In the genomic region with DNA sequence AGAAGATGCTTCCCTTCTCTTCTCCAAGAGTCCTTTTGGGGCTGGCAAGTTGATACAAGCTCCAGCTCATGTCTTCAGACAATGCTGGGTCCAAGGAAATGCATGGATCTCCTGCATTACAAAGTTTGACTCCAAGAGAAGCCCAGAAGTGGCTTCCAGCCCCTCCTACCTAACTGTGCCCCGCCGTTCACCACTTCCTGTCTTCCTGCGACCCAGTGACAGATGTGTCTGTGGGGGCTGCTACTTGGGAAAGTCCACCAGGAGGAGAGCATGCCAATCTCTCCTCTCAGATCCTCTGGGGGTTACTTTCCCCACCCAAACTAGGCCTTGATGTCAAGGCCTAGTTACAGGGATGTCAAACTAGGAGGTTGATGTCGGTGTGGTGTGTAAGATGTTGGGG, we compare ENCODE assay signal across 21 cellular contexts.
DNase-seq lines count a peak whose midpoint lies in the region; ATAC-seq lines count a peak whose summit lies in the region.
"Had no signal": no experiment of that assay in that cellular context is flagged by ENCODE, and none has a peak within 500 bp of the region (broad histone marks: within the 10 kb centered on the region; RNA-seq: fewer than 3 reads in every experiment).

No MANE protein-coding gene starts in this region.

- H3K4me3 Mint-ChIP-seq in activated CD4-positive, alpha-beta memory T cell treated with anti-CD3 and anti-CD28 coated beads, Interleukin-2, amount 10 ng/mL, durations not matched to agents 7 days and 5 days: peak overlapping the region; percentile 93
- peak overlapping the region; percentile 69 for H3K4me3 Mint-ChIP-seq in stimulated activated effector memory CD8-positive, alpha-beta T cell treated with anti-CD3 and anti-CD28 coated beads, Interleukin-12 subunit alpha, Interleukin-12 subunit beta, amount 100 ng/mL, for 72 hours

- H3K27ac Mint-ChIP-seq in activated CD4-positive, alpha-beta memory T cell treated with anti-CD3 and anti-CD28 coated beads, Interleukin-2, amount 10 ng/mL, durations not matched to agents 7 days and 5 days: peak overlapping the region; percentile 97
- H3K27ac Mint-ChIP-seq in stimulated activated effector memory CD8-positive, alpha-beta T cell treated with anti-CD3 and anti-CD28 coated beads, Interleukin-12 subunit alpha, Interleukin-12 subunit beta, amount 100 ng/mL, for 72 hours: peak overlapping the region; percentile 80

- peaks cover 43% of the 10 kb centered on the region for H3K36me3 Mint-ChIP-seq in activated CD4-positive, alpha-beta memory T cell treated with anti-CD3 and anti-CD28 coated beads, Interleukin-2, amount 10 ng/mL, durations not matched to agents 7 days and 5 days (ENCODE audit: low read depth)
- peaks cover 6% of the 10 kb centered on the region for H3K36me3 Mint-ChIP-seq in stimulated activated effector memory CD8-positive, alpha-beta T cell treated with anti-CD3 and anti-CD28 coated beads, Interleukin-12 subunit alpha, Interleukin-12 subunit beta, amount 100 ng/mL, for 72 hours
- H3K36me3 Mint-ChIP-seq: immature natural killer cell had no signal

- in situ Hi-C loops in KBM-7 (cut with MboI; ENCODE audit: low pct_unique_long_range_greater_than_20kb, low sequenced_read_pairs): loop anchor here (25.0 kb wide), 1 partner anchor 236 kb away; the partner anchor contains the start of gene FAM98B

- no peak for ATAC-seq in stimulated activated effector memory CD8-positive, alpha-beta T cell treated with anti-CD3 and anti-CD28 coated beads, Interleukin-12 subunit alpha, Interleukin-12 subunit beta, amount 100 ng/mL, for 72 hours
- ATAC-seq: HCT116, psoas muscle, SK-N-SH treated with all-trans-retinoic acid at 6 μM for 48 hours had no signal

- POLR2A ChIA-PET in activated CD4-positive, alpha-beta memory T cell treated with anti-CD3 and anti-CD28 coated beads, Interleukin-2, amount 10 ng/mL, durations not matched to agents 7 days and 5 days (lab: Charles Lee): interaction anchor here (0.7 to 18.4 kb wide), 12 partner anchors 12 to 258 kb away, joined by 3 to 1063 read pairs (median 29); partner anchors contain the start of genes FAM98B and RASGRP1

- peak; percentile 19 for DNase-seq in stimulated activated CD4-positive, alpha-beta T cell treated with anti-CD3 and anti-CD28 coated beads, Interleukin-4, amount 100 ng/mL, for 24 hours
- no peak for DNase-seq in stimulated activated CD4-positive, alpha-beta T cell treated with anti-CD3 and anti-CD28 coated beads, Interleukin-1b, Interleukin-23, amount 100 ng/mL, for 48 hours
- DNase-seq in KBM-7 (peak; percentile 61), NOMO-1 treated with dmso at 0.1 percent for 144 hours (lab: John Stamatoyannopoulos, UW; ENCODE audit: unreplicated experiment) (no peak), NCI-H446 treated with DMSO at 0.1 percent for 48 hours (lab: John Stamatoyannopoulos, UW) (no peak), nucleus accumbens (lab: John Stamatoyannopoulos, UW) (no peak)
- DNase-seq in activated CD4-positive, alpha-beta memory T cell treated with anti-CD3 and anti-CD28 coated beads, Interleukin-2, amount 10 ng/mL, durations not matched to agents 7 days and 5 days: peak; percentile 44
- peak in 1 of 2 donors; percentile 57 for DNase-seq in stimulated activated effector memory CD8-positive, alpha-beta T cell treated with anti-CD3 and anti-CD28 coated beads, Interleukin-12 subunit alpha, Interleukin-12 subunit beta, amount 100 ng/mL, for 72 hours (ENCODE audit: low spot score in 2 of 2)
- DNase-seq: activated CD4-positive, alpha-beta T cell treated with anti-CD3 and anti-CD28 coated beads for 1 hour; central memory CD4-positive, alpha-beta T cell; foreskin fibroblast; immature natural killer cell; left ventricle myocardium inferior; NCI-H1048; NCI-H2029; psoas muscle; RPMI8226; small intestine; stimulated activated CD4-positive, alpha-beta T cell treated with anti-CD3 and anti-CD28 coated beads, Interleukin-4, amount 100 ng/mL, for 4 hours had no signal

- no peaks in the 10 kb centered on the region for H3K27me3 Mint-ChIP-seq in activated CD4-positive, alpha-beta memory T cell treated with anti-CD3 and anti-CD28 coated beads, Interleukin-2, amount 10 ng/mL, durations not matched to agents 7 days and 5 days

- H3K9me3 Mint-ChIP-seq in activated CD4-positive, alpha-beta memory T cell treated with anti-CD3 and anti-CD28 coated beads, Interleukin-2, amount 10 ng/mL, durations not matched to agents 7 days and 5 days: peaks cover 4% of the 10 kb centered on the region
- H3K9me3 Mint-ChIP-seq in stimulated activated effector memory CD8-positive, alpha-beta T cell treated with anti-CD3 and anti-CD28 coated beads, Interleukin-12 subunit alpha, Interleukin-12 subunit beta, amount 100 ng/mL, for 72 hours: peaks cover 2% of the 10 kb centered on the region
- H3K9me3 Mint-ChIP-seq: immature natural killer cell had no signal

- CTCF ChIA-PET in activated CD4-positive, alpha-beta memory T cell treated with anti-CD3 and anti-CD28 coated beads, Interleukin-2, amount 10 ng/mL, durations not matched to agents 7 days and 5 days (lab: Charles Lee): interaction anchor here (0.6 to 20.0 kb wide), 18 partner anchors 8 to 886 kb away, joined by 3 to 731 read pairs (median 18); partner anchors contain the start of genes FAM98B and RASGRP1

- peaks cover 80% of the 10 kb centered on the region for H3K4me1 Mint-ChIP-seq in activated CD4-positive, alpha-beta memory T cell treated with anti-CD3 and anti-CD28 coated beads, Interleukin-2, amount 10 ng/mL, durations not matched to agents 7 days and 5 days
- peaks cover 67% of the 10 kb centered on the region for H3K4me1 Mint-ChIP-seq in stimulated activated effector memory CD8-positive, alpha-beta T cell treated with anti-CD3 and anti-CD28 coated beads, Interleukin-12 subunit alpha, Interleukin-12 subunit beta, amount 100 ng/mL, for 72 hours

Comparison
In these comparisons a context has a peak if more than half of its experiments do, and no peak if none do; other contexts are left out.
1. DNase-seq: peak in stimulated activated CD4-positive, alpha-beta T cell treated with anti-CD3 and anti-CD28 coated beads, Interleukin-4, amount 100 ng/mL, for 24 hours (single experiment), KBM-7 (single experiment) and activated CD4-positive, alpha-beta memory T cell treated with anti-CD3 and anti-CD28 coated beads, Interleukin-2, amount 10 ng/mL, durations not matched to agents 7 days and 5 days (single experiment); none in stimulated activated CD4-positive, alpha-beta T cell treated with anti-CD3 and anti-CD28 coated beads, Interleukin-1b, Interleukin-23, amount 100 ng/mL, for 48 hours (single experiment), NOMO-1 treated with dmso at 0.1 percent for 144 hours (single experiment), NCI-H446 treated with DMSO at 0.1 percent for 48 hours (single experiment) and nucleus accumbens (0 of 56).